8 cellular contexts compared by ENCODE assay signal in the genomic region with DNA sequence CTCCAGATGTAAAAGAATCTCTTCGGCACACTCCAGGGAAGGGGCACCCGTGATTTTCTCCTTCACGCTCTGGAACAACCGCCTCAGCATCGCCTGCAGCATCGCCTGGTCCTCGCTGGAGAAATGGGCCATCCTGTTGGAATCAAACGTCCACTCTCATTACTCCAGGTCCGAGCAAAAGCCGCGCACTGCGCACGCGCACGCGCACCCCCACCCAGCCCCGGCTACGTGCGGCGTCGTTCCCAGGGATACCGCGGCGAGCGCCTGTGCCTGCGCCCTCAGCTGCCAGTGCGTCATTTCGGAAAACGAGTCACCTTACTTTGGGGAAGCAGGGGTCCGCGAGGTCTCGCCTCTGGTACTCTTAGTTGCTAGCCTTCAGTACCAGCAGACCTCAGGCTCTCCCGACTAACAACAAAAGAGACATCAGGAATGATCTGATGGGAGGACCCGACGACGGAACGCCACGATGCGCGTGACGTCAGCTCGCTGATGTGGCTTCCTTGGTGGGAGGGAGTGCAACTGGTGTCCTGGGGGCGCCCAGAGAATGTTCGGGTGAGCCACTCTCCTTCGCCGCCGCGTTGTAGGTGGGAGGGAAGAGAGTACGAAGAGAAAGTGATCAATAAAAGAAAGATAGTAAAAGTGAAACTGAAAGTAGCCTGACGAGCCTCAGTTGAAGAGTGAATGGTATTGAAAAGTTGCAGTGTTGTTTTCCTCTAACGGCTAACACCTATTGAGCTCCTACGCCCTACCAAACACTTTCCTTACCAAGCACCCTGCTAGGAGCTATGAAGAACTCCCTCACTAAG. TPM values are rescaled to one million over a fixed set of nuclear protein-coding genes. Genes with fewer than 3 reads are reported as not detected.
DNase-seq lines count a peak whose midpoint lies in the region; ATAC-seq and TF ChIP-seq lines count a peak whose summit lies in the region.

A gene with protein sequence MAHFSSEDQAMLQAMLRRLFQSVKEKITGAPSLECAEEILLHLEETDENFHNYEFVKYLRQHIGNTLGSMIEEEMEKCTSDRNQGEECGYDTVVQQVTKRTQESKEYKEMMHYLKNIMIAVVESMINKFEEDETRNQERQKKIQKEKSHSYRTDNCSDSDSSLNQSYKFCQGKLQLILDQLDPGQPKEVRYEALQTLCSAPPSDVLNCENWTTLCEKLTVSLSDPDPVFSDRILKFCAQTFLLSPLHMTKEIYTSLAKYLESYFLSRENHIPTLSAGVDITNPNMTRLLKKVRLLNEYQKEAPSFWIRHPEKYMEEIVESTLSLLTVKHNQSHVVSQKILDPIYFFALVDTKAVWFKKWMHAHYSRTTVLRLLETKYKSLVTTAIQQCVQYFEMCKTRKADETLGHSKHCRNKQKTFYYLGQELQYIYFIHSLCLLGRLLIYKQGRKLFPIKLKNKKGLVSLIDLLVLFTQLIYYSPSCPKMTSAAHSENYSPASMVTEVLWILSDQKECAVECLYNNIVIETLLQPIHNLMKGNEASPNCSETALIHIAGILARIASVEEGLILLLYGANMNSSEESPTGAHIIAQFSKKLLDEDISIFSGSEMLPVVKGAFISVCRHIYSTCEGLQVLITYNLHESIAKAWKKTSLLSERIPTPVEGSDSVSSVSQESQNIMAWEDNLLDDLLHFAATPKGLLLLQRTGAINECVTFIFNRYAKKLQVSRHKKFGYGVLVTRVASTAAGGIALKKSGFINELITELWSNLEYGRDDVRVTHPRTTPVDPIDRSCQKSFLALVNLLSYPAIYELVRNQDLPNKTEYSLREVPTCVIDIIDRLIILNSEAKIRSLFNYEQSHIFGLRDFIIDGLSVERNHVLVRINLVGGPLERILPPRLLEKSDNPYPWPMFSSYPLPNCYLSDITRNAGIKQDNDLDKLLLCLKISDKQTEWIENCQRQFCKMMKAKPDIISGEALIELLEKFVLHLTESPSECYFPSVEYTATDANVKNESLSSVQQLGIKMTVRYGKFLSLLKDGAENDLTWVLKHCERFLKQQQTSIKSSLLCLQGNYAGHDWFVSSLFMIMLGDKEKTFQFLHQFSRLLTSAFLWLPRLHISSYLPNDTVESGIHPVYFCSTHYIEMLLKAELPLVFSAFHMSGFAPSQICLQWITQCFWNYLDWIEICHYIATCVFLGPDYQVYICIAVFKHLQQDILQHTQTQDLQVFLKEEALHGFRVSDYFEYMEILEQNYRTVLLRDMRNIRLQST (minus strand): TSS at position 182 of the 806 bp plus-strand sequence. CDS start 50 bp downstream, at position 132.

- intact Hi-C loops in PC-3 (cut with micrococcal nuclease), result no loop called here

- H3K9me3 ChIP-seq in PC-3 (ENCODE audit: low read length), result no peaks in the 10 kb centered on the region

- peak within 1 kb of the TSS; percentile 84 for H3K9ac ChIP-seq in PC-3 (ENCODE audit: low read length)

- H3K4me2 ChIP-seq in PC-3 (ENCODE audit: low read length), result peak within 1 kb of the TSS; percentile 100

- TF ChIP-seq CTCF in PC-3 (conservative IDR thresholded peaks at IDR 0.05; ENCODE audit: low read depth, low read length), result no peak

- CTCF ChIA-PET in PC-3 (lab: Charles Lee), result no interaction called here

- no peak for TF ChIP-seq EP300 in Ishikawa (IDR thresholded peaks at IDR 0.05; ENCODE audit: borderline replicate concordance)

- POLR2A ChIA-PET in PC-3 (lab: Charles Lee; ENCODE audit: unreplicated experiment), result interaction anchor here (0.6 to 0.7 kb wide), 3 partner anchors 425 to 1064 kb away, joined by 3 to 5 read pairs (median 3); no protein-coding TSS in a partner anchor

- no peaks in the 10 kb centered on the region for H3K79me2 ChIP-seq in PC-3 (ENCODE audit: low read length)

- H3K27me3 ChIP-seq in PC-3 (ENCODE audit: low read length), result no peaks in the 10 kb centered on the region

- TSS peak; percentile 97 for BruUV-seq in PC-3 (replicated peaks; lab: Mats Ljungman, UMichigan)

- peak within 1 kb of the TSS; percentile 44 for H3K27ac ChIP-seq in PC-3 (ENCODE audit: low read length)

- no peak for TF ChIP-seq RAD21 in Ishikawa (IDR thresholded peaks at IDR 0.05; ENCODE audit: low read depth)

- no peaks in the 10 kb centered on the region for H4K20me1 ChIP-seq in PC-3 (ENCODE audit: low read length)

- DNase-seq in DMS153 treated with DMSO at 0.1 percent for 48 hours (lab: John Stamatoyannopoulos, UW; ENCODE audit: unreplicated experiment) (peak; percentile 84), PC-3 (peak; percentile 82), erythroblast (lab: John Stamatoyannopoulos, UW) (peak; percentile 91 to 94), mucosa of gallbladder (ENCODE audit: low spot score) (peak; percentile 94)
- DNase-seq in activated T-cell treated with anti-CD3 and anti-CD28 coated beads, Interleukin-2, amount 50 U/mL, for 1 hour, result peak; percentile 87
- DNase-seq in stimulated activated CD8-positive, alpha-beta memory T cell treated with anti-CD3 and anti-CD28 coated beads, Interleukin-4, amount 100 ng/mL, for 24 hours (ENCODE audit: low read depth), result peak; percentile 82

- TF ChIP-seq POLR2A in erythroblast (IDR thresholded peaks at IDR 0.05; ENCODE audit: low read length), result peak; percentile 89

- H3K4me1 ChIP-seq in PC-3 (ENCODE audit: insufficient read depth, low read length), result peaks cover 10% of the 10 kb centered on the region; the same call in 1 of the 2 replicates

- H3K4me3 ChIP-seq in PC-3 (ENCODE audit: low read length), result peak within 1 kb of the TSS; percentile 98

- no peaks in the 10 kb centered on the region for H3K9me2 ChIP-seq in PC-3 (replicated peaks; ENCODE audit: low read length)

- no peaks in the 10 kb centered on the region for H3K36me3 ChIP-seq in PC-3 (ENCODE audit: low read depth, low read length)

- peak; percentile 88 for ATAC-seq in GM21619 (IDR thresholded peaks at IDR 0.05; ENCODE audit: unreplicated experiment)
- ATAC-seq in PC-3, result peak; percentile 97

- H2AFZ ChIP-seq in PC-3 (ENCODE audit: low read length), result peak within 1 kb of the TSS; percentile 100

- H3F3A ChIP-seq in PC-3 (ENCODE audit: low read length, unreplicated experiment), result no peaks in the 10 kb centered on the region

TF ChIP-seq in Ishikawa, 13 proteins besides CTCF, POLR2A, EP300 and RAD21:
- no peak for TF ChIP-seq NFIC (IDR thresholded peaks at IDR 0.05)
- TF ChIP-seq TCF12 (IDR thresholded peaks at IDR 0.05; ENCODE audit: low read depth), result no peak
- TF ChIP-seq, protein P1, sequence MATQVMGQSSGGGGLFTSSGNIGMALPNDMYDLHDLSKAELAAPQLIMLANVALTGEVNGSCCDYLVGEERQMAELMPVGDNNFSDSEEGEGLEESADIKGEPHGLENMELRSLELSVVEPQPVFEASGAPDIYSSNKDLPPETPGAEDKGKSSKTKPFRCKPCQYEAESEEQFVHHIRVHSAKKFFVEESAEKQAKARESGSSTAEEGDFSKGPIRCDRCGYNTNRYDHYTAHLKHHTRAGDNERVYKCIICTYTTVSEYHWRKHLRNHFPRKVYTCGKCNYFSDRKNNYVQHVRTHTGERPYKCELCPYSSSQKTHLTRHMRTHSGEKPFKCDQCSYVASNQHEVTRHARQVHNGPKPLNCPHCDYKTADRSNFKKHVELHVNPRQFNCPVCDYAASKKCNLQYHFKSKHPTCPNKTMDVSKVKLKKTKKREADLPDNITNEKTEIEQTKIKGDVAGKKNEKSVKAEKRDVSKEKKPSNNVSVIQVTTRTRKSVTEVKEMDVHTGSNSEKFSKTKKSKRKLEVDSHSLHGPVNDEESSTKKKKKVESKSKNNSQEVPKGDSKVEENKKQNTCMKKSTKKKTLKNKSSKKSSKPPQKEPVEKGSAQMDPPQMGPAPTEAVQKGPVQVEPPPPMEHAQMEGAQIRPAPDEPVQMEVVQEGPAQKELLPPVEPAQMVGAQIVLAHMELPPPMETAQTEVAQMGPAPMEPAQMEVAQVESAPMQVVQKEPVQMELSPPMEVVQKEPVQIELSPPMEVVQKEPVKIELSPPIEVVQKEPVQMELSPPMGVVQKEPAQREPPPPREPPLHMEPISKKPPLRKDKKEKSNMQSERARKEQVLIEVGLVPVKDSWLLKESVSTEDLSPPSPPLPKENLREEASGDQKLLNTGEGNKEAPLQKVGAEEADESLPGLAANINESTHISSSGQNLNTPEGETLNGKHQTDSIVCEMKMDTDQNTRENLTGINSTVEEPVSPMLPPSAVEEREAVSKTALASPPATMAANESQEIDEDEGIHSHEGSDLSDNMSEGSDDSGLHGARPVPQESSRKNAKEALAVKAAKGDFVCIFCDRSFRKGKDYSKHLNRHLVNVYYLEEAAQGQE (IDR thresholded peaks at IDR 0.05; ENCODE audit: low read depth), result no peak
- peak; percentile 88 for TF ChIP-seq CREB1 (IDR thresholded peaks at IDR 0.05; ENCODE audit: low read depth)
- TF ChIP-seq, protein P2, sequence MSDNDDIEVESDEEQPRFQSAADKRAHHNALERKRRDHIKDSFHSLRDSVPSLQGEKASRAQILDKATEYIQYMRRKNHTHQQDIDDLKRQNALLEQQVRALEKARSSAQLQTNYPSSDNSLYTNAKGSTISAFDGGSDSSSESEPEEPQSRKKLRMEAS (IDR thresholded peaks at IDR 0.05), result peak; percentile 68
- no peak for TF ChIP-seq FOXM1 (IDR thresholded peaks at IDR 0.05; ENCODE audit: borderline replicate concordance, low read depth)
- peak; percentile 52 for TF ChIP-seq TAF1 (IDR thresholded peaks at IDR 0.05; ENCODE audit: low read depth)
- TF ChIP-seq YY1 (IDR thresholded peaks at IDR 0.05; ENCODE audit: low read depth), result no peak; the same call in 1 of the 2 replicates

RNA-seq across cellular contexts. Expression of the gene that starts here (rescaled TPM):
- 2.7 and 5.4 TPM in 2 replicates for total RNA-seq in PC-3 (2014; rRNA removed)
- 8.4 TPM for total RNA-seq in mucosa of gallbladder

Comparison
In these comparisons a context has a peak if more than half of its experiments do, and no peak if none do; other contexts are left out.
1. Peak in every context shown above with its lines: DNase-seq, ATAC-seq, H3K4me3 ChIP-seq and H3K27ac ChIP-seq.